11 cellular contexts compared by ENCODE assay signal in genomic region chr3:55897573-55898224, GRCh38.
DNase-seq lines count a peak whose midpoint lies in the region; ATAC-seq and TF ChIP-seq lines count a peak whose summit lies in the region.
"Had no signal": no experiment of that assay in that cellular context is flagged by ENCODE, and none has a peak within 500 bp of the region (broad histone marks: within the 10 kb centered on the region; RNA-seq: fewer than 3 reads in every experiment).

No MANE protein-coding gene starts in this region.

- H4K20me1 ChIP-seq in mammary epithelial cell (ENCODE audit: insufficient read depth, low read length) (no peaks in the 10 kb centered on the region), smooth muscle cell (ENCODE audit: low read depth) (no peaks in the 10 kb centered on the region)

- dilution Hi-C loops in mammary epithelial cell (cut with HindIII; ENCODE audit: low sequenced_read_pairs), result no loop called here

- H3K27ac ChIP-seq in mammary epithelial cell (ENCODE audit: insufficient read depth, low read depth, low read length) (no peak overlapping the region), smooth muscle cell (ENCODE audit: low read depth) (no peak overlapping the region)

- H3K4me3 ChIP-seq in mammary epithelial cell (replicated peaks in 1 of 3; ENCODE audit: insufficient read depth in 1 of 3, low read depth in 2 of 3, low read length in 3 of 3) (no peak overlapping the region), smooth muscle cell (no peak overlapping the region)

- no peaks in the 10 kb centered on the region for H3K4me1 ChIP-seq in mammary epithelial cell (ENCODE audit: insufficient read depth, low read length)
- peaks cover 11% of the 10 kb centered on the region for H3K4me1 ChIP-seq in smooth muscle cell (ENCODE audit: low read depth)

- H3K4me1 Mint-ChIP-seq in neural crest cell, result peaks cover 22% of the 10 kb centered on the region
- H3K4me1 Mint-ChIP-seq: activated naive CD8-positive, alpha-beta T cell treated with anti-CD3 and anti-CD28 coated beads for 36 hours had no signal

- no peaks in the 10 kb centered on the region for H3K27me3 ChIP-seq in mammary epithelial cell (ENCODE audit: insufficient read depth, low read length)
- H3K27me3 ChIP-seq in smooth muscle cell (ENCODE audit: low read depth), result peaks cover 13% of the 10 kb centered on the region

- CTCF ChIA-PET in mammary epithelial cell (lab: Charles Lee; ENCODE audit: low non-redundant PET), result interaction anchor here (0.6 kb wide), 1 partner anchor 1256 kb away, joined by 6 read pairs; no protein-coding TSS in a partner anchor

- in situ Hi-C loops in mammary epithelial cell (cut with MboI; ENCODE audit: low sequenced_read_pairs in 2 of 2), result loop anchor here in 1 of 2 donors (10.0 to 25.0 kb wide), 4 partner anchors 160 to 1033 kb away; partner anchors contain the start of gene WNT5A

- BruUV-seq in mammary epithelial cell (replicated peaks; lab: Mats Ljungman, UMichigan), result no TSS peak

- H3K4me2 ChIP-seq in mammary epithelial cell (ENCODE audit: insufficient read depth, low read depth, low read length) (no peak overlapping the region), smooth muscle cell (no peak overlapping the region)

- intact Hi-C loops in mammary epithelial cell (cut with micrococcal nuclease), result loop anchor here (1.0 to 5.0 kb wide), 7 partner anchors 79 to 1044 kb away; no protein-coding TSS in a partner anchor

- DNase-seq in EL (peak; percentile 35), NCI-H146 (lab: John Stamatoyannopoulos, UW) (peak; percentile 33), mammary epithelial cell (peak; percentile 45), neural crest cell (ENCODE audit: low read depth, low spot score) (no peak), smooth muscle cell (lab: John Stamatoyannopoulos, UW; ENCODE audit: unreplicated experiment) (no peak)
- no peak for DNase-seq in activated CD4-positive, alpha-beta T cell treated with anti-CD3 and anti-CD28 coated beads, Interleukin-2, amount 50 U/mL, for 1 hour
- DNase-seq: activated naive CD8-positive, alpha-beta T cell treated with anti-CD3 and anti-CD28 coated beads for 36 hours; stimulated activated CD4-positive, alpha-beta T cell treated with anti-CD3 and anti-CD28 coated beads, Interleukin-12 subunit alpha, Interleukin-12 subunit beta, amount 100 ng/mL, for 4 hours had no signal

- no peaks in the 10 kb centered on the region for H3K9me3 Mint-ChIP-seq in neural crest cell
- H3K9me3 Mint-ChIP-seq: activated naive CD8-positive, alpha-beta T cell treated with anti-CD3 and anti-CD28 coated beads for 36 hours; T-helper 1 cell treated with Interleukin-12 subunit alpha and Interleukin-12 subunit beta and Interleukin-4 antibody, amounts not matched to agents 30 μg/mL and 1 μg/mL, for 36 hours had no signal

- H3K4me3 Mint-ChIP-seq in neural crest cell, result no peak overlapping the region
- H3K4me3 Mint-ChIP-seq: activated naive CD8-positive, alpha-beta T cell treated with anti-CD3 and anti-CD28 coated beads for 36 hours; T-helper 1 cell treated with Interleukin-12 subunit alpha and Interleukin-12 subunit beta and Interleukin-4 antibody, amounts not matched to agents 30 μg/mL and 1 μg/mL, for 36 hours had no signal

- no peak overlapping the region for H3K9ac ChIP-seq in mammary epithelial cell (ENCODE audit: insufficient read depth, low read length)
- no peak overlapping the region for H3K9ac ChIP-seq in smooth muscle cell (ENCODE audit: low read depth)

- H2AFZ ChIP-seq in mammary epithelial cell (ENCODE audit: low read depth, low read length) (no peak overlapping the region), smooth muscle cell (ENCODE audit: low read depth) (no peak overlapping the region)

- H3F3A ChIP-seq in smooth muscle cell (ENCODE audit: low read depth), result no peaks in the 10 kb centered on the region

- H3K79me2 ChIP-seq in mammary epithelial cell (ENCODE audit: insufficient read depth, low read length) (no peaks in the 10 kb centered on the region), smooth muscle cell (ENCODE audit: low read depth) (no peaks in the 10 kb centered on the region)

- no peak for ATAC-seq in HG02938 (IDR thresholded peaks at IDR 0.05; ENCODE audit: unreplicated experiment)
- ATAC-seq in HG03442 (IDR thresholded peaks at IDR 0.05; ENCODE audit: unreplicated experiment), result no peak

- no peaks in the 10 kb centered on the region for H3K27me3 Mint-ChIP-seq in neural crest cell (ENCODE audit: low read depth)

- no peaks in the 10 kb centered on the region for H3K9me3 ChIP-seq in mammary epithelial cell (replicated peaks; ENCODE audit: insufficient read depth, low read length)
- no peaks in the 10 kb centered on the region for H3K9me3 ChIP-seq in smooth muscle cell (replicated peaks; ENCODE audit: low read depth)

- TF ChIP-seq CTCF in mammary epithelial cell (conservative IDR thresholded peaks at IDR 0.05 in 1 of 2, IDR thresholded peaks at IDR 0.05 in 1 of 2; ENCODE audit: extremely low read depth in 1 of 2, insufficient read depth in 1 of 2, low read depth in 1 of 2, low read length in 2 of 2), result peak; percentile 48 to 84
- peak; percentile 60 for TF ChIP-seq CTCF in neural crest cell (conservative IDR thresholded peaks at IDR 0.05)
- TF ChIP-seq CTCF in smooth muscle cell (IDR thresholded peaks at IDR 0.05; ENCODE audit: borderline replicate concordance, insufficient read depth, poor library complexity, severe bottlenecking), result no peak

- H3K27ac Mint-ChIP-seq in neural crest cell (ENCODE audit: unreplicated experiment), result no peak overlapping the region
- H3K27ac Mint-ChIP-seq: activated naive CD8-positive, alpha-beta T cell treated with anti-CD3 and anti-CD28 coated beads for 36 hours; T-helper 1 cell treated with Interleukin-12 subunit alpha and Interleukin-12 subunit beta and Interleukin-4 antibody, amounts not matched to agents 30 μg/mL and 1 μg/mL, for 36 hours had no signal

- no peaks in the 10 kb centered on the region for H3K36me3 ChIP-seq in mammary epithelial cell (ENCODE audit: insufficient read depth, low read length)
- H3K36me3 ChIP-seq in smooth muscle cell (ENCODE audit: low read depth), result no peaks in the 10 kb centered on the region

- H3K36me3 Mint-ChIP-seq in neural crest cell (ENCODE audit: low read depth), result no peaks in the 10 kb centered on the region
- H3K36me3 Mint-ChIP-seq: activated naive CD8-positive, alpha-beta T cell treated with anti-CD3 and anti-CD28 coated beads for 36 hours had no signal

- WGBS in mammary epithelial cell (ENCODE audit: low coverage, missing lambda C conversion rate), result 15% methylated on average over 4 of the region's 4 CpGs
- 40% methylated on average over 4 of the region's 4 CpGs for WGBS in smooth muscle cell (ENCODE audit: low lambda C conversion rate)

Comparison
In these comparisons a context has a peak if more than half of its experiments do, and no peak if none do; other contexts are left out.
1. DNase-seq: peak in EL (single experiment), NCI-H146 (single experiment) and mammary epithelial cell (single experiment); none in neural crest cell (single experiment), smooth muscle cell (single experiment) and activated CD4-positive, alpha-beta T cell treated with anti-CD3 and anti-CD28 coated beads, Interleukin-2, amount 50 U/mL, for 1 hour (single experiment).